In genomic region chr10:133422821-133423771, GRCh38 we compare ENCODE assay signal across 1 cellular context.
TF ChIP-seq lines count a peak whose summit lies in the region.

No MANE protein-coding gene starts in this region.

TF ChIP-seq in HepG2, 621 proteins besides CTCF, POLR2A, EP300 and RAD21:
- TF ChIP-seq POLR2G (IDR thresholded peaks at IDR 0.05; ENCODE audit: low read depth, low read length) (0 out of 2 replicates have a peak, but pooled peaks have one; percentile 8), HNRNPLL (IDR thresholded peaks at IDR 0.05; ENCODE audit: low read depth, low read length, poor library complexity, severe bottlenecking) (peak; percentile 86), AKAP8 (CRISPR knock-in tag; IDR thresholded peaks at IDR 0.05) (peak; percentile 34; the same call in 1 of the 2 replicates), AGO2 (optimal IDR thresholded peaks at IDR 0.05; ENCODE audit: low read depth, low read length) (peak; percentile 93)
- TF ChIP-seq, protein P1, sequence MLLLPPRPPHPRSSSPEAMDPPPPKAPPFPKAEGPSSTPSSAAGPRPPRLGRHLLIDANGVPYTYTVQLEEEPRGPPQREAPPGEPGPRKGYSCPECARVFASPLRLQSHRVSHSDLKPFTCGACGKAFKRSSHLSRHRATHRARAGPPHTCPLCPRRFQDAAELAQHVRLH (CRISPR knock-in tag; IDR thresholded peaks at IDR 0.05; ENCODE audit: borderline replicate concordance, low read depth), result no peak
